Comparison of ENCODE assay signal across 23 cellular contexts in genomic region chr11:128345316-128345715, GRCh38.
DNase-seq lines count a peak whose midpoint lies in the region; ATAC-seq lines count a peak whose summit lies in the region.
"Had no signal": no experiment of that assay in that cellular context is flagged by ENCODE, and none has a peak within 500 bp of the region (broad histone marks: within the 10 kb centered on the region; RNA-seq: fewer than 3 reads in every experiment).

No MANE protein-coding gene starts in this region.

- ATAC-seq in stimulated activated effector memory CD8-positive, alpha-beta T cell treated with anti-CD3 and anti-CD28 coated beads, Interleukin-12 subunit alpha, Interleukin-12 subunit beta, amount 100 ng/mL, for 72 hours, result peak; percentile 5
- ATAC-seq in HG03565 (IDR thresholded peaks at IDR 0.05; ENCODE audit: unreplicated experiment), result no peak
- ATAC-seq: activated naive CD8-positive, alpha-beta T cell treated with anti-CD3 and anti-CD28 coated beads, Interleukin-2, amount 50 U/mL, for 24 hours; left cardiac atrium; psoas muscle; sciatic nerve had no signal

- H3K4me1 Mint-ChIP-seq in activated naive CD4-positive, alpha-beta T cell treated with anti-CD3 and anti-CD28 coated beads, Interleukin-2, amount 50 U/mL, for 24 hours, result peaks cover 95% of the 10 kb centered on the region
- peaks cover 65% of the 10 kb centered on the region for H3K4me1 Mint-ChIP-seq in T-helper 1 cell treated with Interleukin-12 subunit alpha and Interleukin-12 subunit beta and Interleukin-4 antibody, amounts not matched to agents 30 μg/mL and 1 μg/mL, for 36 hours (ENCODE audit: low read depth)
- peaks cover 85% of the 10 kb centered on the region for H3K4me1 Mint-ChIP-seq in activated T-helper 1 cell treated with anti-CD3 and anti-CD28 coated beads, Interleukin-12 subunit alpha, Interleukin-12 subunit beta, Interleukin-2, Interleukin-4 antibody, amounts not matched to agents 30 ng/mL and 10 ng/mL and 1 ng/mL, durations not matched to agents 14 hours and 24 hours and 36 hours (ENCODE audit: low read depth)
- peaks cover 67% of the 10 kb centered on the region for H3K4me1 Mint-ChIP-seq in stimulated activated effector memory CD8-positive, alpha-beta T cell treated with anti-CD3 and anti-CD28 coated beads, Interleukin-12 subunit alpha, Interleukin-12 subunit beta, amount 100 ng/mL, for 72 hours

- no peak for DNase-seq in activated naive CD4-positive, alpha-beta T cell treated with Interleukin-2 at 50 U/mL for 16 hours
- no peak for DNase-seq in activated T-helper 1 cell treated with anti-CD3 and anti-CD28 coated beads, Interleukin-12 subunit alpha, Interleukin-12 subunit beta, Interleukin-2, Interleukin-4 antibody, amounts not matched to agents 30 ng/mL and 10 ng/mL and 1 ng/mL, durations not matched to agents 14 hours and 24 hours and 36 hours (ENCODE audit: low spot score)
- DNase-seq in stimulated activated effector memory CD8-positive, alpha-beta T cell treated with anti-CD3 and anti-CD28 coated beads, Interleukin-12 subunit alpha, Interleukin-12 subunit beta, amount 100 ng/mL, for 72 hours (ENCODE audit: low spot score in 2 of 2), result no peak
- DNase-seq in NK-92 treated with Interleukin-12 subunit alpha and Interleukin-12 subunit beta, amount 100 ng/mL, for 24 hours (lab: John Stamatoyannopoulos, UW), result no peak
- DNase-seq: activated naive CD8-positive, alpha-beta T cell treated with anti-CD3 and anti-CD28 coated beads, Interleukin-2, amount 50 U/mL, for 24 hours; effector CD8-positive, alpha-beta T cell; HCEC 1CT; hypothalamus; left cardiac atrium; MV-4-11; NCI-H1436 treated with DMSO at 0.1 percent for 48 hours; NCI-H2081 treated with DMSO at 0.1 percent for 48 hours; NCI-H748 treated with DMSO at 0.1 percent for 48 hours; psoas muscle; SHP77 treated with DMSO at 0.1 percent for 48 hours; stimulated activated CD4-positive, alpha-beta T cell treated with anti-CD3 and anti-CD28 coated beads, Interleukin-12 subunit alpha, Interleukin-12 subunit beta, amount 100 ng/mL, for 4 hours; stimulated activated CD4-positive, alpha-beta T cell treated with anti-CD3 and anti-CD28 coated beads, Interleukin-2, amount 100 ng/mL, for 48 hours; transverse colon had no signal

- intact Hi-C loops in activated T-helper 1 cell treated with anti-CD3 and anti-CD28 coated beads, Interleukin-12 subunit alpha, Interleukin-12 subunit beta, Interleukin-2, Interleukin-4 antibody, amounts not matched to agents 30 ng/mL and 10 ng/mL and 1 ng/mL, durations not matched to agents 14 hours and 24 hours and 36 hours (cut with micrococcal nuclease), result loop anchor here (5.0 kb wide), 1 partner anchor 173 kb away; no protein-coding TSS in a partner anchor

- peak overlapping the region; percentile 71 for H3K27ac Mint-ChIP-seq in activated naive CD4-positive, alpha-beta T cell treated with anti-CD3 and anti-CD28 coated beads, Interleukin-2, amount 50 U/mL, for 24 hours
- H3K27ac Mint-ChIP-seq in T-helper 1 cell treated with Interleukin-12 subunit alpha and Interleukin-12 subunit beta and Interleukin-4 antibody, amounts not matched to agents 30 μg/mL and 1 μg/mL, for 36 hours, result peak overlapping the region; percentile 67
- H3K27ac Mint-ChIP-seq in activated T-helper 1 cell treated with anti-CD3 and anti-CD28 coated beads, Interleukin-12 subunit alpha, Interleukin-12 subunit beta, Interleukin-2, Interleukin-4 antibody, amounts not matched to agents 30 ng/mL and 10 ng/mL and 1 ng/mL, durations not matched to agents 14 hours and 24 hours and 36 hours, result peak overlapping the region; percentile 78
- H3K27ac Mint-ChIP-seq in stimulated activated effector memory CD8-positive, alpha-beta T cell treated with anti-CD3 and anti-CD28 coated beads, Interleukin-12 subunit alpha, Interleukin-12 subunit beta, amount 100 ng/mL, for 72 hours, result peak overlapping the region; percentile 87
- H3K27ac Mint-ChIP-seq: activated naive CD8-positive, alpha-beta T cell treated with anti-CD3 and anti-CD28 coated beads, Interleukin-2, amount 50 U/mL, for 24 hours had no signal

- H3K4me3 Mint-ChIP-seq in activated naive CD4-positive, alpha-beta T cell treated with anti-CD3 and anti-CD28 coated beads, Interleukin-2, amount 50 U/mL, for 24 hours, result peak overlapping the region; percentile 40
- H3K4me3 Mint-ChIP-seq in T-helper 1 cell treated with Interleukin-12 subunit alpha and Interleukin-12 subunit beta and Interleukin-4 antibody, amounts not matched to agents 30 μg/mL and 1 μg/mL, for 36 hours, result peak overlapping the region; percentile 7
- H3K4me3 Mint-ChIP-seq in activated T-helper 1 cell treated with anti-CD3 and anti-CD28 coated beads, Interleukin-12 subunit alpha, Interleukin-12 subunit beta, Interleukin-2, Interleukin-4 antibody, amounts not matched to agents 30 ng/mL and 10 ng/mL and 1 ng/mL, durations not matched to agents 14 hours and 24 hours and 36 hours, result peak overlapping the region; percentile 19
- peak overlapping the region; percentile 11 for H3K4me3 Mint-ChIP-seq in stimulated activated effector memory CD8-positive, alpha-beta T cell treated with anti-CD3 and anti-CD28 coated beads, Interleukin-12 subunit alpha, Interleukin-12 subunit beta, amount 100 ng/mL, for 72 hours
- H3K4me3 Mint-ChIP-seq: activated naive CD8-positive, alpha-beta T cell treated with anti-CD3 and anti-CD28 coated beads, Interleukin-2, amount 50 U/mL, for 24 hours; nephron had no signal

- no peaks in the 10 kb centered on the region for H3K27me3 Mint-ChIP-seq in activated naive CD4-positive, alpha-beta T cell treated with anti-CD3 and anti-CD28 coated beads, Interleukin-2, amount 50 U/mL, for 24 hours
- no peaks in the 10 kb centered on the region for H3K27me3 Mint-ChIP-seq in T-helper 1 cell treated with Interleukin-12 subunit alpha and Interleukin-12 subunit beta and Interleukin-4 antibody, amounts not matched to agents 30 μg/mL and 1 μg/mL, for 36 hours (ENCODE audit: low read depth)
- no peaks in the 10 kb centered on the region for H3K27me3 Mint-ChIP-seq in activated T-helper 1 cell treated with anti-CD3 and anti-CD28 coated beads, Interleukin-12 subunit alpha, Interleukin-12 subunit beta, Interleukin-2, Interleukin-4 antibody, amounts not matched to agents 30 ng/mL and 10 ng/mL and 1 ng/mL, durations not matched to agents 14 hours and 24 hours and 36 hours (ENCODE audit: insufficient read depth)
- H3K27me3 Mint-ChIP-seq: activated naive CD8-positive, alpha-beta T cell treated with anti-CD3 and anti-CD28 coated beads, Interleukin-2, amount 50 U/mL, for 24 hours had no signal

- H3K36me3 Mint-ChIP-seq in activated naive CD4-positive, alpha-beta T cell treated with anti-CD3 and anti-CD28 coated beads, Interleukin-2, amount 50 U/mL, for 24 hours, result peaks cover 4% of the 10 kb centered on the region
- H3K36me3 Mint-ChIP-seq in T-helper 1 cell treated with Interleukin-12 subunit alpha and Interleukin-12 subunit beta and Interleukin-4 antibody, amounts not matched to agents 30 μg/mL and 1 μg/mL, for 36 hours (ENCODE audit: low read depth), result peaks cover 25% of the 10 kb centered on the region
- peaks cover 10% of the 10 kb centered on the region for H3K36me3 Mint-ChIP-seq in activated T-helper 1 cell treated with anti-CD3 and anti-CD28 coated beads, Interleukin-12 subunit alpha, Interleukin-12 subunit beta, Interleukin-2, Interleukin-4 antibody, amounts not matched to agents 30 ng/mL and 10 ng/mL and 1 ng/mL, durations not matched to agents 14 hours and 24 hours and 36 hours (ENCODE audit: low read depth)
- peaks cover 18% of the 10 kb centered on the region for H3K36me3 Mint-ChIP-seq in stimulated activated effector memory CD8-positive, alpha-beta T cell treated with anti-CD3 and anti-CD28 coated beads, Interleukin-12 subunit alpha, Interleukin-12 subunit beta, amount 100 ng/mL, for 72 hours

- peaks cover 14% of the 10 kb centered on the region for H3K9me3 Mint-ChIP-seq in activated naive CD4-positive, alpha-beta T cell treated with anti-CD3 and anti-CD28 coated beads, Interleukin-2, amount 50 U/mL, for 24 hours
- H3K9me3 Mint-ChIP-seq in T-helper 1 cell treated with Interleukin-12 subunit alpha and Interleukin-12 subunit beta and Interleukin-4 antibody, amounts not matched to agents 30 μg/mL and 1 μg/mL, for 36 hours, result peaks cover 11% of the 10 kb centered on the region
- peaks cover 12% of the 10 kb centered on the region for H3K9me3 Mint-ChIP-seq in activated T-helper 1 cell treated with anti-CD3 and anti-CD28 coated beads, Interleukin-12 subunit alpha, Interleukin-12 subunit beta, Interleukin-2, Interleukin-4 antibody, amounts not matched to agents 30 ng/mL and 10 ng/mL and 1 ng/mL, durations not matched to agents 14 hours and 24 hours and 36 hours
- peaks cover 3% of the 10 kb centered on the region for H3K9me3 Mint-ChIP-seq in stimulated activated effector memory CD8-positive, alpha-beta T cell treated with anti-CD3 and anti-CD28 coated beads, Interleukin-12 subunit alpha, Interleukin-12 subunit beta, amount 100 ng/mL, for 72 hours
- H3K9me3 Mint-ChIP-seq: nephron had no signal
